In the genomic region with DNA sequence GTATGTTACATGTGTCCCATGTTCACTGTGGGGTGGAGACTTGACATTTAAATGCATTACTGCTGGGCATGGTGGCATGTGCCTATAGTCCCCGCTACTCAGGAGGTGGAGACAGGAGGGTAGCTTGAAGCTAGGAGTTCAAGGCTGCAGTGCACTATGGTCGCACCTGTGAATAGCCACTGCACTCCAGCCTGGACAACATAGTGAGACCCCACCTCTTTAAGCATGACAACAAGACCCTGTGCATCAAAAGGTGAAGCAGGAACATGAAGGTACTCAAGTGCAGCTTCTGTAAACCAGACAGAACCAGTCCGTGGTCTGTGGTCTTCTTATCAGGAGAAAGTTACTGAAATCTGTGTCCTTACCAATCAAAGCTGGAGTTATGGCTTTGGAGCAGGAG, we compare ENCODE assay signal across 14 cellular contexts. TPM values are rescaled to one million over a fixed set of nuclear protein-coding genes. Genes with fewer than 3 reads are reported as not detected.
"Had no signal": no experiment of that assay in that cellular context is flagged by ENCODE, and none has a peak within 500 bp of the region (broad histone marks: within the 10 kb centered on the region; RNA-seq: fewer than 3 reads in every experiment).

No MANE protein-coding gene starts in this region.

RNA-seq across cellular contexts. Expression of a gene that starts 9.3 kb away (rescaled TPM):
- total RNA-seq: naive thymus-derived CD4-positive, alpha-beta T cell; natural killer cell; neural crest cell; osteocyte; prostate gland; pulmonary artery endothelial cell; right atrium auricular region; smooth muscle cell; suprapubic skin; testis; transverse colon; upper lobe of right lung; urinary bladder; uterus had no signal
- polyA plus RNA-seq: naive thymus-derived CD4-positive, alpha-beta T cell; smooth muscle cell had no signal

RNA-seq across cellular contexts. Expression of a gene that starts 15.4 kb away (rescaled TPM):
- total RNA-seq: naive thymus-derived CD4-positive, alpha-beta T cell; natural killer cell; neural crest cell; osteocyte; prostate gland; right atrium auricular region; smooth muscle cell; suprapubic skin; transverse colon; upper lobe of right lung; urinary bladder had no signal
- polyA plus RNA-seq: naive thymus-derived CD4-positive, alpha-beta T cell; smooth muscle cell had no signal
